ENCODE assay signal across 17 cellular contexts in the genomic region with DNA sequence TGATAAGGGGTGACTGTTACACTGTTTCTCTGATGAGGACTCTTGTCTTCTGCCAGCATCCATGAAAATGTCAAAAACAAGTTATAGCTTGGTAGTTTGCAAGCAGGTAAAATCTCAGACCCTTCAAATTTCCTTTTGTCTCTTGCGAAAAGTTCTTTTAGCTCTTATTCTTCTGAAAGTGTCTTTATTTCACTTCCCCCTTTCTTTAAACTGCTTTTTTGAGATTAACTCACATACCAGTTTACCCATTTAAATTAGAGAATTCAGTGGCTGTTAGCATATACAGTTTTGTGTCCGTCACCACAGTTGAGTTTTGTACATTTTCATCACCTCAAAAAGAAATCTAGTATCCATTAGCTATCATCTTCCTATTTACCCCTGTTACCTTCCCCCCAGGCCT.
"Had no signal": no experiment of that assay in that cellular context is flagged by ENCODE, and none has a peak within 500 bp of the region (broad histone marks: within the 10 kb centered on the region; RNA-seq: fewer than 3 reads in every experiment).

No MANE protein-coding gene starts in this region.

- H3K4me1 ChIP-seq: right lobe of liver had no signal

- FAIRE-seq: keratinocyte, TTC549 had no signal

- H3K27ac ChIP-seq: coronary artery, epithelial cell of prostate, left lung, psoas muscle, right lobe of liver had no signal

- ATAC-seq: left lung; psoas muscle; right lobe of liver; stimulated activated effector memory CD8-positive, alpha-beta T cell treated with anti-CD3 and anti-CD28 coated beads, Interleukin-12 subunit alpha, Interleukin-12 subunit beta, amount 100 ng/mL, for 72 hours had no signal

- H3K4me3 ChIP-seq: coronary artery, left lung, psoas muscle, right lobe of liver had no signal

- H3K4me3 Mint-ChIP-seq: activated naive CD4-positive, alpha-beta T cell treated with anti-CD3 and anti-CD28 coated beads, Interleukin-2, amount 50 U/mL, for 24 hours; nephron progenitor cell; stimulated activated effector memory CD8-positive, alpha-beta T cell treated with anti-CD3 and anti-CD28 coated beads, Interleukin-12 subunit alpha, Interleukin-12 subunit beta, amount 100 ng/mL, for 72 hours; type B pancreatic cell had no signal

- H3K27me3 Mint-ChIP-seq: activated naive CD4-positive, alpha-beta T cell treated with anti-CD3 and anti-CD28 coated beads, Interleukin-2, amount 50 U/mL, for 24 hours; type B pancreatic cell had no signal

- H3K9me3 ChIP-seq: left lung, psoas muscle, right lobe of liver had no signal

- DNase-seq: activated CD4-positive, alpha-beta T cell treated with anti-CD3 and anti-CD28 coated beads, Interleukin-2, amount 50 U/mL, for 1 hour; activated CD4-positive, CD25-positive, alpha-beta regulatory T cell; activated T-cell treated with anti-CD3 and anti-CD28 coated beads for 4 hours; caudate nucleus; effector memory CD4-positive, alpha-beta T cell; left lung; mesenchymal stem cell; nephron progenitor cell; psoas muscle; right lobe of liver had no signal

- H3K27ac Mint-ChIP-seq: activated naive CD4-positive, alpha-beta T cell treated with anti-CD3 and anti-CD28 coated beads, Interleukin-2, amount 50 U/mL, for 24 hours; nephron progenitor cell; stimulated activated effector memory CD8-positive, alpha-beta T cell treated with anti-CD3 and anti-CD28 coated beads, Interleukin-12 subunit alpha, Interleukin-12 subunit beta, amount 100 ng/mL, for 72 hours; type B pancreatic cell had no signal

- H3K36me3 Mint-ChIP-seq: stimulated activated effector memory CD8-positive, alpha-beta T cell treated with anti-CD3 and anti-CD28 coated beads, Interleukin-12 subunit alpha, Interleukin-12 subunit beta, amount 100 ng/mL, for 72 hours had no signal

- H3K9me3 Mint-ChIP-seq: activated naive CD4-positive, alpha-beta T cell treated with anti-CD3 and anti-CD28 coated beads, Interleukin-2, amount 50 U/mL, for 24 hours; stimulated activated effector memory CD8-positive, alpha-beta T cell treated with anti-CD3 and anti-CD28 coated beads, Interleukin-12 subunit alpha, Interleukin-12 subunit beta, amount 100 ng/mL, for 72 hours had no signal

- H3K36me3 ChIP-seq: left lung, right lobe of liver had no signal

- H3K27me3 ChIP-seq: left lung, right lobe of liver had no signal
